8 cellular contexts compared by ENCODE assay signal in genomic region chr2:85583667-85584353, GRCh38. TPM values are rescaled to one million over a fixed set of nuclear protein-coding genes. Genes with fewer than 3 reads are reported as not detected.
DNase-seq lines count a peak whose midpoint lies in the region; ATAC-seq and TF ChIP-seq lines count a peak whose summit lies in the region.

No MANE protein-coding gene starts in this region.

- no peak overlapping the region for H3K23ac ChIP-seq in mesendoderm (ENCODE audit: low read length)

- H3K36me3 ChIP-seq in adipocyte (ENCODE audit: control insufficient read depth, insufficient read depth, low read length, severe bottlenecking), result no peaks in the 10 kb centered on the region
- no peaks in the 10 kb centered on the region for H3K36me3 ChIP-seq in mesendoderm (ENCODE audit: control insufficient read depth, insufficient read depth, low read length)
- no peaks in the 10 kb centered on the region for H3K36me3 ChIP-seq in WERI-Rb-1

- H4K5ac ChIP-seq in mesendoderm (ENCODE audit: low read length), result no peak overlapping the region

- H3K27ac ChIP-seq in mesendoderm (ENCODE audit: low read depth, low read length) (no peak overlapping the region), WERI-Rb-1 (no peak overlapping the region)

- peak overlapping the region; percentile 82 for H3K18ac ChIP-seq in mesendoderm (ENCODE audit: low read length)

- ATAC-seq in HG02852 (IDR thresholded peaks at IDR 0.05; ENCODE audit: unreplicated experiment), result peak; percentile 66
- ATAC-seq in sciatic nerve, result no peak
- no peak for ATAC-seq in GM21619 (IDR thresholded peaks at IDR 0.05; ENCODE audit: unreplicated experiment)

- no peak overlapping the region for H3K4me2 ChIP-seq in mesendoderm (ENCODE audit: low read length)

- H3K79me2 ChIP-seq in mesendoderm (ENCODE audit: control insufficient read depth, insufficient read depth, low read length), result peaks cover 5% of the 10 kb centered on the region

- H3K4me3 ChIP-seq in GM12864 (ENCODE audit: low read depth, low read length) (peak overlapping the region; percentile 68), adipocyte (ENCODE audit: low read length) (peak overlapping the region; percentile 82), mesendoderm (ENCODE audit: low read length) (no peak overlapping the region), WERI-Rb-1 (ENCODE audit: low read depth, low read length) (no peak overlapping the region)

- H3K56ac ChIP-seq in mesendoderm (ENCODE audit: low read length), result peak overlapping the region; percentile 80

- H4K8ac ChIP-seq in mesendoderm (ENCODE audit: low read depth, low read length), result no peak overlapping the region

- no CpG with 5 or more reads among the region's 16 CpGs for WGBS in mesendoderm (ENCODE audit: extremely low coverage, insufficient coverage, low lambda C conversion rate)

- H2AK5ac ChIP-seq in mesendoderm (ENCODE audit: low read length), result no peak overlapping the region

- H3K79me1 ChIP-seq in mesendoderm (ENCODE audit: low read length), result peaks cover 9% of the 10 kb centered on the region

- H3K9me3 ChIP-seq in adipocyte (ENCODE audit: control insufficient read depth, low read length), result no peaks in the 10 kb centered on the region
- no peaks in the 10 kb centered on the region for H3K9me3 ChIP-seq in WERI-Rb-1 (ENCODE audit: severe bottlenecking)

- H2BK15ac ChIP-seq in mesendoderm (replicated peaks; ENCODE audit: low read depth), result no peak overlapping the region

- H2BK120ac ChIP-seq in mesendoderm (ENCODE audit: low read depth, low read length), result no peak overlapping the region

- H3K27me3 ChIP-seq in adipocyte (replicated peaks; ENCODE audit: control insufficient read depth, insufficient read depth, low read length) (no peaks in the 10 kb centered on the region), mesendoderm (ENCODE audit: insufficient read depth, low read length, poor library complexity) (no peaks in the 10 kb centered on the region), WERI-Rb-1 (ENCODE audit: insufficient read depth, low read depth, severe bottlenecking) (no peaks in the 10 kb centered on the region)

- peak overlapping the region; percentile 91 for H3K9ac ChIP-seq in adipocyte (ENCODE audit: low read length)
- H3K9ac ChIP-seq in mesendoderm (ENCODE audit: low read length), result peak overlapping the region; percentile 34

- peaks cover 36% of the 10 kb centered on the region for H3K4me1 ChIP-seq in adipocyte (ENCODE audit: control insufficient read depth, insufficient read depth, low read length)
- H3K4me1 ChIP-seq in mesendoderm (ENCODE audit: control insufficient read depth, low read depth, low read length), result peaks cover 17% of the 10 kb centered on the region

- H2BK5ac ChIP-seq in mesendoderm (ENCODE audit: low read length), result no peak overlapping the region

- H3K4ac ChIP-seq in mesendoderm (ENCODE audit: low read depth, low read length), result peak overlapping the region; percentile 7

- DNase-seq in GM12864 (ENCODE audit: low read depth) (no peak), adipocyte (ENCODE audit: low read depth) (peak; percentile 58), mesendoderm (no peak), sciatic nerve (ENCODE audit: low spot score) (no peak), NAMALWA (ENCODE audit: low spot score) (no peak), WERI-Rb-1 (no peak)

- TF ChIP-seq CTCF in GM12864 (IDR thresholded peaks at IDR 0.05; ENCODE audit: low read depth, low read length, missing control alignments) (no peak), WERI-Rb-1 (IDR thresholded peaks at IDR 0.05; ENCODE audit: low read depth, low read length) (no peak)

- intact Hi-C loops in sciatic nerve (cut with DNase I), result no loop called here

RNA-seq across cellular contexts. Expression of gene VAMP5, which starts 0.4 kb away (rescaled TPM):
- 15.9 TPM for polyA plus RNA-seq in mesendoderm (2013, experiment 1 of 2)
- 14.8 TPM for polyA plus RNA-seq in mesendoderm (2013, experiment 2 of 2)
- total RNA-seq in sciatic nerve, result 71.2 TPM

RNA-seq across cellular contexts. Expression of gene VAMP8, which starts 6.4 kb away (rescaled TPM):
- 229 TPM for polyA plus RNA-seq in mesendoderm (2013, experiment 1 of 2)
- polyA plus RNA-seq in mesendoderm (2013, experiment 2 of 2), result 225 TPM
- 31.1 TPM for total RNA-seq in sciatic nerve

RNA-seq across cellular contexts. Expression of gene RNF181, which starts 11.7 kb away (rescaled TPM):
- polyA plus RNA-seq in mesendoderm (2013, experiment 1 of 2), result 212 TPM
- 210 TPM for polyA plus RNA-seq in mesendoderm (2013, experiment 2 of 2)
- total RNA-seq in sciatic nerve, result 71.2 TPM

RNA-seq across cellular contexts. Expression of gene TMEM150A, which starts 18.7 kb away (rescaled TPM):
- polyA plus RNA-seq in mesendoderm (2013, experiment 1 of 2), result 19.3 TPM
- polyA plus RNA-seq in mesendoderm (2013, experiment 2 of 2), result 18.8 TPM
- 15.8 TPM for total RNA-seq in sciatic nerve

RNA-seq across cellular contexts. Expression of gene GGCX, which starts 22.5 kb away (rescaled TPM):
- polyA plus RNA-seq in mesendoderm (2013, experiment 1 of 2), result 34.1 TPM
- polyA plus RNA-seq in mesendoderm (2013, experiment 2 of 2), result 32.9 TPM
- total RNA-seq in sciatic nerve, result 36.6 TPM

Comparison
In these comparisons a context has a peak if more than half of its experiments do, and no peak if none do; other contexts are left out.
1. H3K4me3 ChIP-seq: peak in GM12864 (single experiment) and adipocyte (single experiment); none in mesendoderm (single experiment) and WERI-Rb-1 (single experiment).